ENCODE assay signal across 20 cellular contexts in the genomic region with DNA sequence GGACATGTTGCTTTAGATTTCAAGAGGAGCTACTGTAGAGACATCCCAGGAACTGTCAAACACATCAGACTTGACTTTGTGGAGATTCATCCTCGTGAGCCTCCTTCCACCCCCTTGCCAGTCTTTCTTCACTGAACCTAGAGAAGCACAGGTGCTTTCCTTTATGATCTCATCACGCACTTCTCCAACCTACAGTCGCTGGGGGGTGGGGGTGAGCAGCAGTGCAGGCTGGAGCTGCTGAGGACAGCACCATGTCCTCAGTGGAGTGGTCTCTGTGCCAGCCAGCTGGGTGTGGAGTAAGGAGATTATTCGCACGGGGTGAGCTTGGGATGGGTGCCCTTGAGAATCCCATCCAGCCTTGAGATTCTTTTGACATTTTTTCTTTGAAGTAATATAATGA.
DNase-seq lines count a peak whose midpoint lies in the region; ATAC-seq and TF ChIP-seq lines count a peak whose summit lies in the region.
"Had no signal": no experiment of that assay in that cellular context is flagged by ENCODE, and none has a peak within 500 bp of the region (broad histone marks: within the 10 kb centered on the region; RNA-seq: fewer than 3 reads in every experiment).

No MANE protein-coding gene starts in this region.

- no peak for DNase-seq in activated naive CD4-positive, alpha-beta T cell treated with anti-CD3 and anti-CD28 coated beads, Interleukin-2, amount 10 ng/mL, durations not matched to agents 7 days and 5 days
- DNase-seq in activated naive CD4-positive, alpha-beta T cell treated with Interleukin-2 at 50 U/mL for 16 hours, result no peak
- DNase-seq in T-helper 17 cell, result no peak
- peak; percentile 60 for DNase-seq in coronary artery (ENCODE audit: low spot score)
- no peak for DNase-seq in stimulated activated effector memory CD8-positive, alpha-beta T cell treated with anti-CD3 and anti-CD28 coated beads, Interleukin-12 subunit alpha, Interleukin-12 subunit beta, amount 100 ng/mL, for 72 hours (ENCODE audit: low spot score in 2 of 2)
- no peak for DNase-seq in COR-L47 (lab: John Stamatoyannopoulos, UW)
- no peak for DNase-seq in Karpas-422
- DNase-seq: AML-193, GF-D8, glutamatergic neuron, mesenchymal stem cell, NCI-H1105 treated with DMSO at 0.1 percent for 48 hours, NCI-H69, testis had no signal

- peaks cover 59% of the 10 kb centered on the region for H3K4me1 Mint-ChIP-seq in activated naive CD4-positive, alpha-beta T cell treated with anti-CD3 and anti-CD28 coated beads, Interleukin-2, amount 10 ng/mL, durations not matched to agents 7 days and 5 days
- H3K4me1 Mint-ChIP-seq in T-helper 17 cell, result peaks cover 56% of the 10 kb centered on the region
- H3K4me1 Mint-ChIP-seq in stimulated activated effector memory CD8-positive, alpha-beta T cell treated with anti-CD3 and anti-CD28 coated beads, Interleukin-12 subunit alpha, Interleukin-12 subunit beta, amount 100 ng/mL, for 72 hours, result peaks cover 61% of the 10 kb centered on the region

- CTCF ChIA-PET in activated naive CD4-positive, alpha-beta T cell treated with anti-CD3 and anti-CD28 coated beads, Interleukin-2, amount 10 ng/mL, durations not matched to agents 7 days and 5 days (lab: Charles Lee), result interaction anchor here (1.2 kb wide), 1 partner anchor 50 kb away, joined by 3 read pairs; no protein-coding TSS in a partner anchor

- H3K27me3 ChIP-seq in Karpas-422 (ENCODE audit: low read length), result no peaks in the 10 kb centered on the region
- H3K27me3 ChIP-seq: neural progenitor cell, testis had no signal

- H3K27me3 Mint-ChIP-seq in activated naive CD4-positive, alpha-beta T cell treated with anti-CD3 and anti-CD28 coated beads, Interleukin-2, amount 10 ng/mL, durations not matched to agents 7 days and 5 days, result no peaks in the 10 kb centered on the region
- H3K27me3 Mint-ChIP-seq in T-helper 17 cell, result no peaks in the 10 kb centered on the region
- H3K27me3 Mint-ChIP-seq: brain had no signal

- peaks cover 56% of the 10 kb centered on the region for H3K36me3 Mint-ChIP-seq in activated naive CD4-positive, alpha-beta T cell treated with anti-CD3 and anti-CD28 coated beads, Interleukin-2, amount 10 ng/mL, durations not matched to agents 7 days and 5 days
- H3K36me3 Mint-ChIP-seq in T-helper 17 cell (ENCODE audit: low read depth), result peaks cover 19% of the 10 kb centered on the region
- peaks cover 63% of the 10 kb centered on the region for H3K36me3 Mint-ChIP-seq in stimulated activated effector memory CD8-positive, alpha-beta T cell treated with anti-CD3 and anti-CD28 coated beads, Interleukin-12 subunit alpha, Interleukin-12 subunit beta, amount 100 ng/mL, for 72 hours

- no peaks in the 10 kb centered on the region for H4K20me1 ChIP-seq in Karpas-422 (ENCODE audit: insufficient read depth, low read depth, low read length)

- H3K4me1 ChIP-seq in Karpas-422 (ENCODE audit: low read length), result no peaks in the 10 kb centered on the region
- H3K4me1 ChIP-seq: neural progenitor cell, testis had no signal

- H3K9me3 ChIP-seq in T-helper 17 cell (ENCODE audit: control insufficient read depth, low read length, poor library complexity, severe bottlenecking) (no peaks in the 10 kb centered on the region), Karpas-422 (ENCODE audit: low read length) (no peaks in the 10 kb centered on the region)
- H3K9me3 ChIP-seq: testis had no signal

- no peaks in the 10 kb centered on the region for H3K9me3 Mint-ChIP-seq in activated naive CD4-positive, alpha-beta T cell treated with anti-CD3 and anti-CD28 coated beads, Interleukin-2, amount 10 ng/mL, durations not matched to agents 7 days and 5 days
- H3K9me3 Mint-ChIP-seq in stimulated activated effector memory CD8-positive, alpha-beta T cell treated with anti-CD3 and anti-CD28 coated beads, Interleukin-12 subunit alpha, Interleukin-12 subunit beta, amount 100 ng/mL, for 72 hours, result no peaks in the 10 kb centered on the region
- H3K9me3 Mint-ChIP-seq: brain, neural progenitor cell had no signal

- H3K9ac ChIP-seq in Karpas-422 (ENCODE audit: low read length), result no peak overlapping the region
- H3K9ac ChIP-seq: neural progenitor cell had no signal

- no peak overlapping the region for H3K4me3 Mint-ChIP-seq in activated naive CD4-positive, alpha-beta T cell treated with anti-CD3 and anti-CD28 coated beads, Interleukin-2, amount 10 ng/mL, durations not matched to agents 7 days and 5 days
- H3K4me3 Mint-ChIP-seq in T-helper 17 cell, result no peak overlapping the region
- H3K4me3 Mint-ChIP-seq in stimulated activated effector memory CD8-positive, alpha-beta T cell treated with anti-CD3 and anti-CD28 coated beads, Interleukin-12 subunit alpha, Interleukin-12 subunit beta, amount 100 ng/mL, for 72 hours, result no peak overlapping the region
- H3K4me3 Mint-ChIP-seq: brain, neural progenitor cell had no signal

- H3K27ac ChIP-seq in coronary artery (no peak overlapping the region), Karpas-422 (ENCODE audit: low read length) (no peak overlapping the region)
- H3K27ac ChIP-seq: neural progenitor cell, SK-N-MC, testis had no signal

- no peak overlapping the region for H3K4me2 ChIP-seq in Karpas-422 (ENCODE audit: low read depth, low read length, poor library complexity, severe bottlenecking)
- H3K4me2 ChIP-seq: neural progenitor cell had no signal

- no peaks in the 10 kb centered on the region for H3K36me3 ChIP-seq in Karpas-422 (ENCODE audit: insufficient read depth, low read length)
- H3K36me3 ChIP-seq: neural progenitor cell had no signal

- peak overlapping the region; percentile 69 for H3K27ac Mint-ChIP-seq in activated naive CD4-positive, alpha-beta T cell treated with anti-CD3 and anti-CD28 coated beads, Interleukin-2, amount 10 ng/mL, durations not matched to agents 7 days and 5 days
- peak overlapping the region; percentile 90 for H3K27ac Mint-ChIP-seq in T-helper 17 cell
- H3K27ac Mint-ChIP-seq in stimulated activated effector memory CD8-positive, alpha-beta T cell treated with anti-CD3 and anti-CD28 coated beads, Interleukin-12 subunit alpha, Interleukin-12 subunit beta, amount 100 ng/mL, for 72 hours, result peak overlapping the region; percentile 67
- H3K27ac Mint-ChIP-seq: neural progenitor cell had no signal

- no peaks in the 10 kb centered on the region for H3K9me2 ChIP-seq in Karpas-422 (replicated peaks; ENCODE audit: insufficient read depth, low read length)

- no peaks in the 10 kb centered on the region for H3K79me2 ChIP-seq in Karpas-422 (ENCODE audit: low read length)

- ATAC-seq in T-helper 17 cell, result peak; percentile 55
- no peak for ATAC-seq in stimulated activated effector memory CD8-positive, alpha-beta T cell treated with anti-CD3 and anti-CD28 coated beads, Interleukin-12 subunit alpha, Interleukin-12 subunit beta, amount 100 ng/mL, for 72 hours
- ATAC-seq: esophagus mucosa, HCT116, Panc1 had no signal

- H3K4me3 ChIP-seq in coronary artery (no peak overlapping the region), Karpas-422 (ENCODE audit: low read length) (no peak overlapping the region)
- H3K4me3 ChIP-seq: neural progenitor cell, SK-N-MC, testis had no signal

- no peak for TF ChIP-seq CTCF in coronary artery (IDR thresholded peaks at IDR 0.05)

- H2AFZ ChIP-seq in Karpas-422 (ENCODE audit: low read length), result no peak overlapping the region
- H2AFZ ChIP-seq: neural progenitor cell had no signal
